Comparison of ENCODE assay signal across 8 cellular contexts in genomic region chr12:46219892-46220655, GRCh38. TPM values are rescaled to one million over a fixed set of nuclear protein-coding genes. Genes with fewer than 3 reads are reported as not detected.
A peak's percentile ranks its signal among the peaks of the same experiment; 100 is the strongest.
DNase-seq lines count a peak whose midpoint lies in the region; ATAC-seq lines count a peak whose summit lies in the region.

No MANE protein-coding gene starts in this region.

- no peaks in the 10 kb centered on the region for H3K27me3 Mint-ChIP-seq in activated naive CD8-positive, alpha-beta T cell treated with anti-CD3 and anti-CD28 coated beads, Interleukin-2, amount 50 U/mL, for 24 hours
- H3K27me3 Mint-ChIP-seq in memory B cell, result no peaks in the 10 kb centered on the region

- peak overlapping the region; percentile 97 for H3K27ac Mint-ChIP-seq in activated naive CD8-positive, alpha-beta T cell treated with anti-CD3 and anti-CD28 coated beads, Interleukin-2, amount 50 U/mL, for 24 hours
- H3K27ac Mint-ChIP-seq in memory B cell, result peak overlapping the region; percentile 99

- H3K4me3 Mint-ChIP-seq in activated naive CD8-positive, alpha-beta T cell treated with anti-CD3 and anti-CD28 coated beads, Interleukin-2, amount 50 U/mL, for 24 hours, result peak overlapping the region; percentile 71
- H3K4me3 Mint-ChIP-seq in memory B cell, result no peak overlapping the region

- in situ Hi-C loops in G401 (cut with HindIII; ENCODE audit: low sequenced_read_pairs), result no loop called here

- peaks cover 81% of the 10 kb centered on the region for H3K36me3 Mint-ChIP-seq in activated naive CD8-positive, alpha-beta T cell treated with anti-CD3 and anti-CD28 coated beads, Interleukin-2, amount 50 U/mL, for 24 hours (ENCODE audit: low read depth)
- H3K36me3 Mint-ChIP-seq in memory B cell, result peaks cover 38% of the 10 kb centered on the region

- peaks cover 99% of the 10 kb centered on the region for H3K4me1 Mint-ChIP-seq in activated naive CD8-positive, alpha-beta T cell treated with anti-CD3 and anti-CD28 coated beads, Interleukin-2, amount 50 U/mL, for 24 hours
- peaks cover 66% of the 10 kb centered on the region for H3K4me1 Mint-ChIP-seq in memory B cell

- DNase-seq in G401 (ENCODE audit: low spot score) (peak; percentile 33), SW480 (ENCODE audit: low spot score) (peak; percentile 80), memory B cell (ENCODE audit: low spot score in 2 of 2) (no peak), HuH-7 (ENCODE audit: low spot score) (no peak)
- peak; percentile 59 for DNase-seq in activated naive CD8-positive, alpha-beta T cell treated with anti-CD3 and anti-CD28 coated beads, Interleukin-2, amount 50 U/mL, for 24 hours
- peak; percentile 18 to 61 (median 44) for DNase-seq in stimulated activated naive CD4-positive, alpha-beta T cell (lab: John Stamatoyannopoulos, UW)

- ATAC-seq in activated naive CD8-positive, alpha-beta T cell treated with anti-CD3 and anti-CD28 coated beads, Interleukin-2, amount 50 U/mL, for 24 hours, result peak; percentile 29
- ATAC-seq in memory B cell (ENCODE audit: low read depth) (no peak), GM21515 (IDR thresholded peaks at IDR 0.05; ENCODE audit: unreplicated experiment) (no peak), HG03175 (IDR thresholded peaks at IDR 0.05; ENCODE audit: unreplicated experiment) (no peak)

- no peaks in the 10 kb centered on the region for H3K9me3 Mint-ChIP-seq in activated naive CD8-positive, alpha-beta T cell treated with anti-CD3 and anti-CD28 coated beads, Interleukin-2, amount 50 U/mL, for 24 hours
- no peaks in the 10 kb centered on the region for H3K9me3 Mint-ChIP-seq in memory B cell

RNA-seq across cellular contexts. Expression of gene SLC38A1, which starts 48.8 kb away (rescaled TPM):
- total RNA-seq in G401 (2014; rRNA removed; shearing (Covaris generic)), result 45.7 and 61.6 TPM in 2 replicates

Comparison
In these comparisons a context has a peak if more than half of its experiments do, and no peak if none do; other contexts are left out.
1. DNase-seq: peak in G401 (single experiment), SW480 (single experiment), activated naive CD8-positive, alpha-beta T cell treated with anti-CD3 and anti-CD28 coated beads, Interleukin-2, amount 50 U/mL, for 24 hours (single experiment) and stimulated activated naive CD4-positive, alpha-beta T cell (6 of 6); none in memory B cell (0 of 2) and HuH-7 (single experiment).